1 cellular context compared by ENCODE assay signal in the genomic region with DNA sequence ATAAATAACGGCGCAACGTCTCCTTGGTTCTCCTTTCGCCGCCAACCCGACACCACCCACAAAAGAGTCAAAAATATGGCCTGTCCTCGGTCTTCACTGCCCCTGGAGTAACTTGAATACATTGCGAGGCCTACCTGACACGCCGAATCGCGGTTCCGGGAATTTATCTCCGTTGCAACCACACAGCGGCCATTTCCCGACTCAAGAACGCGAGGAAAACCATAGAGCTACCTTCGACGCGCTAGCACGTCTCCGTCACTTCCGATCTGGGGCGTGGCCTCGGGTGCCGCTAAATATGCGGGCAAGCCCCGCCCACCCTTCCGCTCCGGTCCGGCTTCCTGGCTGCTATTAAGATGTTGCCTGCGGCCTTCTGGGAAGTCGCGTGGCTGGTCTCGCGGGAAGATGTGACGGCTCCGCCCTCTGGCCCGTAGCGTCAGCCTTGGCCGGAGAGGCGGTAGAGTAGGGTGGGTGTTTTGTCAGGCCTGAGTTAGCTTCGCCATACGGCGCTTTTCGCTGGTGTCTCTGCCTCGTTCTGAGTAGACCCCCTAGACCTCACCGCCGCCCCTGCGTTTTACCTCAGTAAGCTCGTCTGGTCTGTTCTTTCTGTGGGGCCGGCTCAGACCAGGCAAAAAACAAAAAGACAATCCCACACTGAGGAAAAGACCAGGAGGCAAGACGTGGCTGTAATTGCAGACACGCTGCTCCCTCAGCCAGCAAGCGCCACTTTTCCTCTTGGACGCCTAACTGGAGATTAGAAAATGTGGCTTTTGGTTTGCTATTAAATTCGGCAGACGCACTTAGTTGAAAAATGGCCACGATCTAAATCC.
TF ChIP-seq lines count a peak whose summit lies in the region.

A gene with protein sequence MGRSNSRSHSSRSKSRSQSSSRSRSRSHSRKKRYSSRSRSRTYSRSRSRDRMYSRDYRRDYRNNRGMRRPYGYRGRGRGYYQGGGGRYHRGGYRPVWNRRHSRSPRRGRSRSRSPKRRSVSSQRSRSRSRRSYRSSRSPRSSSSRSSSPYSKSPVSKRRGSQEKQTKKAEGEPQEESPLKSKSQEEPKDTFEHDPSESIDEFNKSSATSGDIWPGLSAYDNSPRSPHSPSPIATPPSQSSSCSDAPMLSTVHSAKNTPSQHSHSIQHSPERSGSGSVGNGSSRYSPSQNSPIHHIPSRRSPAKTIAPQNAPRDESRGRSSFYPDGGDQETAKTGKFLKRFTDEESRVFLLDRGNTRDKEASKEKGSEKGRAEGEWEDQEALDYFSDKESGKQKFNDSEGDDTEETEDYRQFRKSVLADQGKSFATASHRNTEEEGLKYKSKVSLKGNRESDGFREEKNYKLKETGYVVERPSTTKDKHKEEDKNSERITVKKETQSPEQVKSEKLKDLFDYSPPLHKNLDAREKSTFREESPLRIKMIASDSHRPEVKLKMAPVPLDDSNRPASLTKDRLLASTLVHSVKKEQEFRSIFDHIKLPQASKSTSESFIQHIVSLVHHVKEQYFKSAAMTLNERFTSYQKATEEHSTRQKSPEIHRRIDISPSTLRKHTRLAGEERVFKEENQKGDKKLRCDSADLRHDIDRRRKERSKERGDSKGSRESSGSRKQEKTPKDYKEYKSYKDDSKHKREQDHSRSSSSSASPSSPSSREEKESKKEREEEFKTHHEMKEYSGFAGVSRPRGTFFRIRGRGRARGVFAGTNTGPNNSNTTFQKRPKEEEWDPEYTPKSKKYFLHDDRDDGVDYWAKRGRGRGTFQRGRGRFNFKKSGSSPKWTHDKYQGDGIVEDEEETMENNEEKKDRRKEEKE (minus strand): TSS at position 268 of the 827 bp plus-strand sequence. CDS start 9,980 bp downstream, outside the sequence.

TF ChIP-seq in liver, 16 proteins besides CTCF, POLR2A, EP300 and RAD21 (continued from another document):
- TF ChIP-seq, protein P1, sequence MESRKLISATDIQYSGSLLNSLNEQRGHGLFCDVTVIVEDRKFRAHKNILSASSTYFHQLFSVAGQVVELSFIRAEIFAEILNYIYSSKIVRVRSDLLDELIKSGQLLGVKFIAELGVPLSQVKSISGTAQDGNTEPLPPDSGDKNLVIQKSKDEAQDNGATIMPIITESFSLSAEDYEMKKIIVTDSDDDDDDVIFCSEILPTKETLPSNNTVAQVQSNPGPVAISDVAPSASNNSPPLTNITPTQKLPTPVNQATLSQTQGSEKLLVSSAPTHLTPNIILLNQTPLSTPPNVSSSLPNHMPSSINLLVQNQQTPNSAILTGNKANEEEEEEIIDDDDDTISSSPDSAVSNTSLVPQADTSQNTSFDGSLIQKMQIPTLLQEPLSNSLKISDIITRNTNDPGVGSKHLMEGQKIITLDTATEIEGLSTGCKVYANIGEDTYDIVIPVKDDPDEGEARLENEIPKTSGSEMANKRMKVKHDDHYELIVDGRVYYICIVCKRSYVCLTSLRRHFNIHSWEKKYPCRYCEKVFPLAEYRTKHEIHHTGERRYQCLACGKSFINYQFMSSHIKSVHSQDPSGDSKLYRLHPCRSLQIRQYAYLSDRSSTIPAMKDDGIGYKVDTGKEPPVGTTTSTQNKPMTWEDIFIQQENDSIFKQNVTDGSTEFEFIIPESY (IDR thresholded peaks at IDR 0.05) = peak; percentile 100
- TF ChIP-seq GABPA (IDR thresholded peaks at IDR 0.05 in 1 of 2, conservative IDR thresholded peaks at IDR 0.05 in 1 of 2) = peak; percentile 78 to 93
- TF ChIP-seq SP1 (IDR thresholded peaks at IDR 0.05) = peak; percentile 84
- TF ChIP-seq YY1 (IDR thresholded peaks at IDR 0.05) = peak; percentile 97
- peak; percentile 49 to 51 for TF ChIP-seq EGR1 (IDR thresholded peaks at IDR 0.05; ENCODE audit: low read depth in 2 of 2)
- TF ChIP-seq HNF4A (conservative IDR thresholded peaks at IDR 0.05) = peak; percentile 11 to 19
- TF ChIP-seq, protein P2, sequence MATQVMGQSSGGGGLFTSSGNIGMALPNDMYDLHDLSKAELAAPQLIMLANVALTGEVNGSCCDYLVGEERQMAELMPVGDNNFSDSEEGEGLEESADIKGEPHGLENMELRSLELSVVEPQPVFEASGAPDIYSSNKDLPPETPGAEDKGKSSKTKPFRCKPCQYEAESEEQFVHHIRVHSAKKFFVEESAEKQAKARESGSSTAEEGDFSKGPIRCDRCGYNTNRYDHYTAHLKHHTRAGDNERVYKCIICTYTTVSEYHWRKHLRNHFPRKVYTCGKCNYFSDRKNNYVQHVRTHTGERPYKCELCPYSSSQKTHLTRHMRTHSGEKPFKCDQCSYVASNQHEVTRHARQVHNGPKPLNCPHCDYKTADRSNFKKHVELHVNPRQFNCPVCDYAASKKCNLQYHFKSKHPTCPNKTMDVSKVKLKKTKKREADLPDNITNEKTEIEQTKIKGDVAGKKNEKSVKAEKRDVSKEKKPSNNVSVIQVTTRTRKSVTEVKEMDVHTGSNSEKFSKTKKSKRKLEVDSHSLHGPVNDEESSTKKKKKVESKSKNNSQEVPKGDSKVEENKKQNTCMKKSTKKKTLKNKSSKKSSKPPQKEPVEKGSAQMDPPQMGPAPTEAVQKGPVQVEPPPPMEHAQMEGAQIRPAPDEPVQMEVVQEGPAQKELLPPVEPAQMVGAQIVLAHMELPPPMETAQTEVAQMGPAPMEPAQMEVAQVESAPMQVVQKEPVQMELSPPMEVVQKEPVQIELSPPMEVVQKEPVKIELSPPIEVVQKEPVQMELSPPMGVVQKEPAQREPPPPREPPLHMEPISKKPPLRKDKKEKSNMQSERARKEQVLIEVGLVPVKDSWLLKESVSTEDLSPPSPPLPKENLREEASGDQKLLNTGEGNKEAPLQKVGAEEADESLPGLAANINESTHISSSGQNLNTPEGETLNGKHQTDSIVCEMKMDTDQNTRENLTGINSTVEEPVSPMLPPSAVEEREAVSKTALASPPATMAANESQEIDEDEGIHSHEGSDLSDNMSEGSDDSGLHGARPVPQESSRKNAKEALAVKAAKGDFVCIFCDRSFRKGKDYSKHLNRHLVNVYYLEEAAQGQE (IDR thresholded peaks at IDR 0.05) = peak; percentile 90
- TF ChIP-seq, protein P3, sequence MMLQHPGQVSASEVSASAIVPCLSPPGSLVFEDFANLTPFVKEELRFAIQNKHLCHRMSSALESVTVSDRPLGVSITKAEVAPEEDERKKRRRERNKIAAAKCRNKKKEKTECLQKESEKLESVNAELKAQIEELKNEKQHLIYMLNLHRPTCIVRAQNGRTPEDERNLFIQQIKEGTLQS (IDR thresholded peaks at IDR 0.05) = peak; percentile 50
- peak; percentile 93 for TF ChIP-seq TAF1 (conservative IDR thresholded peaks at IDR 0.05)
- no peak for TF ChIP-seq NR2F2 (IDR thresholded peaks at IDR 0.05)
- TF ChIP-seq, protein P4, sequence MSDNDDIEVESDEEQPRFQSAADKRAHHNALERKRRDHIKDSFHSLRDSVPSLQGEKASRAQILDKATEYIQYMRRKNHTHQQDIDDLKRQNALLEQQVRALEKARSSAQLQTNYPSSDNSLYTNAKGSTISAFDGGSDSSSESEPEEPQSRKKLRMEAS (IDR thresholded peaks at IDR 0.05) = peak; percentile 40
